ENCODE assay signal across 10 cellular contexts in the genomic region with DNA sequence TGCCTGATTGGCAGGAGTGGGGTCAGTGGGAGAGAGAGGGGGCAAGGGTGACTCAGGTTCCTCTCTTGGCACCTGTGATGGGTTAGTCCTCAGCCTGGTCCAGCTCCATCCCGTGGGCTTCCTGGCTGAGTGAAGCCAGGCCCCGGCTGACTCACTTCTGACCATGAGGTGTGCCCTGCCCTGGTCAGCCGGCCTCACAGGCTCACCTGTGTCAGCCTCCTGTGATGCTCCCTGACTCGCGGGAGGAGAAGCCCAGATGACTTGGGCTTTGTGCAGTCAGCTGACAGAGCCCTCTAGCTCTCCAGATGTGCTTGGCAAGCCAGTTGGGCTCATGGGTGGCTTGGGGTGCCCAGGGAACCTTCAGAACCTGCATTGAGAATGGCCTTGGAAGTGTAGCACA. TPM values are rescaled to one million over a fixed set of nuclear protein-coding genes. Genes with fewer than 3 reads are reported as not detected.
DNase-seq lines count a peak whose midpoint lies in the region; ATAC-seq and TF ChIP-seq lines count a peak whose summit lies in the region.
"Had no signal": no experiment of that assay in that cellular context is flagged by ENCODE, and none has a peak within 500 bp of the region (broad histone marks: within the 10 kb centered on the region; RNA-seq: fewer than 3 reads in every experiment).

No MANE protein-coding gene starts in this region.

- H3K36me3 Mint-ChIP-seq in activated T-cell treated with anti-CD3 and anti-CD28 coated beads, Interleukin-2, amount 50 U/mL, for 72 hours (ENCODE audit: insufficient read depth in 2 of 2), result peaks cover 2 to 3% of the 10 kb centered on the region in 2 donors
- peaks cover 2% of the 10 kb centered on the region for H3K36me3 Mint-ChIP-seq in activated CD8-positive, alpha-beta T cell treated with anti-CD3 and anti-CD28 coated beads, Interleukin-2, amount 10 ng/mL, durations not matched to agents 7 days and 5 days (ENCODE audit: low read depth)

- H3K4me3 Mint-ChIP-seq in activated T-cell treated with anti-CD3 and anti-CD28 coated beads, Interleukin-2, amount 50 U/mL, for 72 hours, result peak overlapping the region; percentile 19 to 67
- no peak overlapping the region for H3K4me3 Mint-ChIP-seq in activated CD8-positive, alpha-beta T cell treated with anti-CD3 and anti-CD28 coated beads, Interleukin-2, amount 10 ng/mL, durations not matched to agents 7 days and 5 days

- no peaks in the 10 kb centered on the region for H3K27me3 Mint-ChIP-seq in activated T-cell treated with anti-CD3 and anti-CD28 coated beads, Interleukin-2, amount 50 U/mL, for 72 hours (ENCODE audit: low read depth)
- no peaks in the 10 kb centered on the region for H3K27me3 Mint-ChIP-seq in activated CD8-positive, alpha-beta T cell treated with anti-CD3 and anti-CD28 coated beads, Interleukin-2, amount 10 ng/mL, durations not matched to agents 7 days and 5 days (ENCODE audit: low read depth)
- H3K27me3 Mint-ChIP-seq: naive thymus-derived CD4-positive, alpha-beta T cell had no signal

- ATAC-seq in activated T-cell treated with anti-CD3 and anti-CD28 coated beads, Interleukin-2, amount 50 U/mL, for 72 hours (replicated peaks in 1 of 2), result peak; percentile 26 to 31
- peak; percentile 5 for ATAC-seq in HG02642 (IDR thresholded peaks at IDR 0.05; ENCODE audit: poor library complexity, unreplicated experiment)
- ATAC-seq in activated CD8-positive, alpha-beta T cell treated with anti-CD3 and anti-CD28 coated beads, Interleukin-2, amount 10 ng/mL, durations not matched to agents 7 days and 5 days, result peak; percentile 12
- ATAC-seq in GM19035 (IDR thresholded peaks at IDR 0.05; ENCODE audit: unreplicated experiment), result no peak

- CTCF ChIA-PET in activated CD8-positive, alpha-beta T cell treated with anti-CD3 and anti-CD28 coated beads, Interleukin-2, amount 10 ng/mL, durations not matched to agents 7 days and 5 days (lab: Charles Lee), result interaction anchor here (1.2 to 9.0 kb wide), 6 partner anchors 9 to 17 kb away, joined by 3 to 73 read pairs (median 8); a partner anchor contains a TSS
- CTCF ChIA-PET in GM10248 (lab: Yijun Ruan, JAX), result interaction anchor here (1.2 to 10.3 kb wide), 3 partner anchors 12 to 43 kb away, joined by 4 to 90 read pairs (median 12); a partner anchor contains a TSS

- H3K9me3 Mint-ChIP-seq in activated T-cell treated with anti-CD3 and anti-CD28 coated beads, Interleukin-2, amount 50 U/mL, for 72 hours, result peaks cover 0 to 4% of the 10 kb centered on the region in 2 donors
- H3K9me3 Mint-ChIP-seq in activated CD8-positive, alpha-beta T cell treated with anti-CD3 and anti-CD28 coated beads, Interleukin-2, amount 10 ng/mL, durations not matched to agents 7 days and 5 days (ENCODE audit: insufficient read depth), result no peaks in the 10 kb centered on the region

- TF ChIP-seq CTCF in GM10248 (IDR thresholded peaks at IDR 0.05; ENCODE audit: control extremely low read depth, extremely low read depth, low read depth, missing control alignments), result no peak

- peak in 1 of 2 donors; percentile 29 for DNase-seq in activated T-cell treated with anti-CD3 and anti-CD28 coated beads, Interleukin-2, amount 50 U/mL, for 72 hours
- no peak for DNase-seq in activated T-cell treated with anti-CD3 and anti-CD28 coated beads, Interleukin-2, amount 50 U/mL, for 48 hours
- no peak for DNase-seq in activated CD8-positive, alpha-beta T cell treated with anti-CD3 and anti-CD28 coated beads, Interleukin-2, amount 10 ng/mL, durations not matched to agents 7 days and 5 days
- DNase-seq in renal cortical epithelial cell (ENCODE audit: low read depth) (peak; percentile 21), GM10248 (ENCODE audit: extremely low spot score) (no peak), NCI-H524 (lab: John Stamatoyannopoulos, UW) (no peak)
- DNase-seq: hypothalamus had no signal

- POLR2A ChIA-PET in activated CD8-positive, alpha-beta T cell treated with anti-CD3 and anti-CD28 coated beads, Interleukin-2, amount 10 ng/mL, durations not matched to agents 7 days and 5 days (lab: Charles Lee), result interaction anchor here (0.8 to 4.4 kb wide), 6 partner anchors 8 to 113 kb away, joined by 3 to 21 read pairs (median 6); a partner anchor contains a TSS
- POLR2A ChIA-PET in GM10248 (lab: Yijun Ruan, JAX), result interaction anchor here (0.8 kb wide), 1 partner anchor 14 kb away, joined by 3 read pairs; no protein-coding TSS in a partner anchor

- peaks cover 56% of the 10 kb centered on the region for H3K4me1 Mint-ChIP-seq in activated T-cell treated with anti-CD3 and anti-CD28 coated beads, Interleukin-2, amount 50 U/mL, for 72 hours (ENCODE audit: low read depth)
- H3K4me1 Mint-ChIP-seq in activated CD8-positive, alpha-beta T cell treated with anti-CD3 and anti-CD28 coated beads, Interleukin-2, amount 10 ng/mL, durations not matched to agents 7 days and 5 days (ENCODE audit: low read depth), result peaks cover 16% of the 10 kb centered on the region

- H3K27ac Mint-ChIP-seq in activated T-cell treated with anti-CD3 and anti-CD28 coated beads, Interleukin-2, amount 50 U/mL, for 72 hours, result no peak overlapping the region
- no peak overlapping the region for H3K27ac Mint-ChIP-seq in activated CD8-positive, alpha-beta T cell treated with anti-CD3 and anti-CD28 coated beads, Interleukin-2, amount 10 ng/mL, durations not matched to agents 7 days and 5 days

RNA-seq across cellular contexts. Expression of a gene that starts 16.0 kb away (rescaled TPM):
- 100 to 1,000 TPM; 102 to 104 TPM for total RNA-seq in activated T-cell treated with anti-CD3 and anti-CD28 coated beads, Interleukin-2, amount 50 U/mL, for 72 hours
- total RNA-seq in activated CD8-positive, alpha-beta T cell treated with anti-CD3 and anti-CD28 coated beads, Interleukin-2, amount 10 ng/mL, durations not matched to agents 7 days and 5 days, result 10 to 100 TPM; 74.7 to 77.7 TPM
- total RNA-seq in renal cortical epithelial cell, result 48.6 and 58.7 TPM in 2 replicates
